ENCODE assay signal across 19 cellular contexts in the genomic region with DNA sequence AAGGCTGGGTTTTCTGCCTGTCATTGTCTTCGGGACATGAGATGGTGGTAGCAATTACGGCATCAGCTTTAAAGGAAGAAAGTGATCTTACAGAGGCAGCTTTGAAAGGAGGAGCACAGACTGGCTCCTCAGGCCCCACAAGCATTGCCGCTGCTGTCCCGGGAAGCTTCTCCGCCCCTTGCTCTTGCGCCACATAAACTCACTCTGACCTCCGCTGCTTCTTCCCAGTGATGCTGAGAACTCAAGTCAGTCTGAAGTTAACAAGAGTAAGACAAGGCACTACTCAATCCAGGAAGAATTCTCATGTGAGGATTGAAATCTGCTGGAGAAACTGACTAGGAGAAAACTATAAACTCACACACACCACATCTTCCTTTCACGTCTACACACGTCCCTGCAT.
DNase-seq lines count a peak whose midpoint lies in the region; ATAC-seq and TF ChIP-seq lines count a peak whose summit lies in the region.
"Had no signal": no experiment of that assay in that cellular context is flagged by ENCODE, and none has a peak within 500 bp of the region (broad histone marks: within the 10 kb centered on the region; RNA-seq: fewer than 3 reads in every experiment).

No MANE protein-coding gene starts in this region.

- peaks cover 27% of the 10 kb centered on the region for H3K4me1 ChIP-seq in vagina
- H3K4me1 ChIP-seq: right lobe of liver had no signal

- no peak for TF ChIP-seq POLR2A in vagina (IDR thresholded peaks at IDR 0.05)

- H3K27ac ChIP-seq in vagina, result peak overlapping the region; percentile 75
- H3K27ac ChIP-seq: right lobe of liver, RWPE1 had no signal

- ATAC-seq in Right ventricle myocardium inferior (peak; percentile 86), left ventricle myocardium superior (peak; percentile 86), GM18873 (IDR thresholded peaks at IDR 0.05; ENCODE audit: low FRiP score, unreplicated experiment) (no peak)

- DNase-seq in Right ventricle myocardium inferior (ENCODE audit: missing footprints), result no peak
- no peak for DNase-seq in cardiac septum (ENCODE audit: low spot score)
- peak; percentile 61 for DNase-seq in epithelial cell of esophagus (ENCODE audit: low read depth)
- peak; percentile 51 for DNase-seq in left ventricle myocardium superior
- DNase-seq in vagina (ENCODE audit: extremely low spot score in 2 of 2), result no peak
- no peak for DNase-seq in GM03348 (ENCODE audit: low spot score)
- DNase-seq in GM13977 (ENCODE audit: low spot score), result no peak
- DNase-seq: activated CD4-positive, alpha-beta T cell treated with anti-CD3 and anti-CD28 coated beads, Interleukin-2, amount 50 U/mL, for 4 hours; activated T-cell treated with anti-CD3 and anti-CD28 coated beads, Interleukin-2, amount 50 U/mL, for 1 hour; CD4-positive, alpha-beta T cell; foreskin melanocyte; HFFc6; Kasumi-1; NCI-H1417 treated with DMSO at 0.1 percent for 48 hours; NCI-H345; right lobe of liver; stimulated activated naive CD4-positive, alpha-beta T cell treated with Interleukin-2 at 50 U/mL for 16 hours had no signal

- in situ Hi-C loops in GM13977 (cut with MboI; ENCODE audit: low pct_unique_long_range_greater_than_20kb, low sequenced_read_pairs, unreplicated experiment), result no loop called here

- intact Hi-C loops in Right ventricle myocardium inferior (cut with DNase I), result no loop called here
- intact Hi-C loops in cardiac septum (cut with DNase I), result no loop called here
- intact Hi-C loops in left ventricle myocardium superior (cut with micrococcal nuclease), result no loop called here
- intact Hi-C loops in vagina (cut with DNase I), result no loop called here

- H3K27me3 ChIP-seq in vagina, result no peaks in the 10 kb centered on the region
- H3K27me3 ChIP-seq: right lobe of liver had no signal

- H3K4me3 ChIP-seq in epithelial cell of esophagus (ENCODE audit: low read length), result no peak overlapping the region
- H3K4me3 ChIP-seq in vagina, result no peak overlapping the region
- H3K4me3 ChIP-seq: right lobe of liver had no signal

- H3K36me3 ChIP-seq in vagina, result no peaks in the 10 kb centered on the region
- H3K36me3 ChIP-seq: right lobe of liver had no signal

- TF ChIP-seq CTCF in epithelial cell of esophagus (IDR thresholded peaks at IDR 0.05; ENCODE audit: insufficient read depth, low read depth, low read length, missing control alignments), result no peak
- TF ChIP-seq CTCF in vagina (IDR thresholded peaks at IDR 0.05), result no peak
- no peak for TF ChIP-seq CTCF in GM13977 (IDR thresholded peaks at IDR 0.05; ENCODE audit: extremely low read depth, insufficient read depth, missing control alignments)

- no peaks in the 10 kb centered on the region for H3K9me3 ChIP-seq in vagina
- H3K9me3 ChIP-seq: right lobe of liver had no signal

Comparison
In these comparisons a context has a peak if more than half of its experiments do, and no peak if none do; other contexts are left out.
1. DNase-seq: peak in epithelial cell of esophagus (single experiment) and left ventricle myocardium superior (single experiment); none in Right ventricle myocardium inferior (single experiment), cardiac septum (single experiment), vagina (0 of 2), GM03348 (single experiment) and GM13977 (single experiment).